ENCODE assay signal across 31 cellular contexts in the genomic region with DNA sequence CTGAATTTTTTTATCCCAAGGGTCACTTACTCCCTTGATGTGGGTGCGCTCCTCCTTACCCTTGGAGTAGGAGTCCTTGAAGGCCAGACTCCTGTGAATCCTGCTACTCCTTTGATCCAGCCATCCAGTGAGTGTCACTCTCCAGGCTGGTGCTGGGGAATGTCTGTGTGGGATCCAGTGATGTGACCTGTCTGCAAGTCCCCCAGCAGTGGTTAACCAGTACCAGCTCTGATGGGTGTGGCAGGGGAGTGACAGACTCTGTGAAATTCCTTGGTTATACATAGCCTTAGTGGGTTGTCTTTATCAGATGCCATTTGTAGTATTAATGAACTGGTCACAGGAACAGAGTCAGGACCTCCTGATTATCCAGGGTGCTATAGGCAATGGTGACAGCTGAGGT.
"Had no signal": no experiment of that assay in that cellular context is flagged by ENCODE, and none has a peak within 500 bp of the region (broad histone marks: within the 10 kb centered on the region; RNA-seq: fewer than 3 reads in every experiment).

No MANE protein-coding gene starts in this region.

- H3K9me3 ChIP-seq: adrenal gland, body of pancreas, MG63, Peyer's patch had no signal

- H3K27ac Mint-ChIP-seq: activated CD4-positive, alpha-beta T cell treated with anti-CD3 and anti-CD28 coated beads for 36 hours; activated CD4-positive, alpha-beta T cell treated with anti-CD3 and anti-CD28 coated beads, Interleukin-2, amount 10 ng/mL, durations not matched to agents 7 days and 5 days; activated CD8-positive, alpha-beta T cell treated with anti-CD3 and anti-CD28 coated beads, Interleukin-2, amount 10 ng/mL, durations not matched to agents 7 days and 5 days; activated naive CD4-positive, alpha-beta T cell treated with anti-CD3 and anti-CD28 coated beads for 36 hours; activated naive CD4-positive, alpha-beta T cell treated with anti-CD3 and anti-CD28 coated beads, Interleukin-2, amount 50 U/mL, for 72 hours; activated T-cell treated with anti-CD3 and anti-CD28 coated beads, Interleukin-2, amount 50 U/mL, for 24 hours; activated T-helper 1 cell treated with anti-CD3 and anti-CD28 coated beads, Interleukin-12 subunit alpha, Interleukin-12 subunit beta, Interleukin-2, Interleukin-4 antibody, amounts not matched to agents 30 ng/mL and 10 ng/mL and 1 ng/mL, durations not matched to agents 14 hours and 24 hours and 36 hours; T-helper 1 cell treated with Interleukin-12 subunit alpha and Interleukin-12 subunit beta and Interleukin-4 antibody, amounts not matched to agents 30 μg/mL and 1 μg/mL, for 36 hours; T-helper 2 cell treated with Interferon-gamma antibody and Interleukin-4, amounts not matched to agents 5 μg/mL and 100 μg/mL, for 36 hours; WTC11 had no signal

- ATAC-seq: activated CD4-positive, alpha-beta T cell treated with anti-CD3 and anti-CD28 coated beads for 36 hours; activated CD4-positive, CD25-positive, alpha-beta regulatory T cell treated with anti-CD3 and anti-CD28 coated beads, Interleukin-2, amount 50 U/mL, for 24 hours; activated CD8-positive, alpha-beta T cell treated with anti-CD3 and anti-CD28 coated beads, Interleukin-2, amount 10 ng/mL, durations not matched to agents 7 days and 5 days; activated naive CD4-positive, alpha-beta T cell treated with anti-CD3 and anti-CD28 coated beads, Interleukin-2, amount 50 U/mL, for 72 hours; body of pancreas had no signal

- H3K36me3 ChIP-seq: adrenal gland, MG63, Peyer's patch had no signal

- H3K4me3 ChIP-seq: adrenal gland, body of pancreas, MG63, Peyer's patch, SK-N-MC had no signal

- H3K4me3 Mint-ChIP-seq: activated CD4-positive, alpha-beta T cell treated with anti-CD3 and anti-CD28 coated beads for 36 hours; activated CD4-positive, alpha-beta T cell treated with anti-CD3 and anti-CD28 coated beads, Interleukin-2, amount 10 ng/mL, durations not matched to agents 7 days and 5 days; activated CD8-positive, alpha-beta T cell treated with anti-CD3 and anti-CD28 coated beads, Interleukin-2, amount 10 ng/mL, durations not matched to agents 7 days and 5 days; activated naive CD4-positive, alpha-beta T cell treated with anti-CD3 and anti-CD28 coated beads for 36 hours; activated T-cell treated with anti-CD3 and anti-CD28 coated beads, Interleukin-2, amount 50 U/mL, for 24 hours; activated T-helper 1 cell treated with anti-CD3 and anti-CD28 coated beads, Interleukin-12 subunit alpha, Interleukin-12 subunit beta, Interleukin-2, Interleukin-4 antibody, amounts not matched to agents 30 ng/mL and 10 ng/mL and 1 ng/mL, durations not matched to agents 14 hours and 24 hours and 36 hours; T-helper 1 cell treated with Interleukin-12 subunit alpha and Interleukin-12 subunit beta and Interleukin-4 antibody, amounts not matched to agents 30 μg/mL and 1 μg/mL, for 36 hours; T-helper 2 cell treated with Interferon-gamma antibody and Interleukin-4, amounts not matched to agents 5 μg/mL and 100 μg/mL, for 36 hours; WTC11 had no signal

- DNase-seq: activated CD4-positive, alpha-beta T cell treated with anti-CD3 and anti-CD28 coated beads for 36 hours; activated CD4-positive, alpha-beta T cell treated with anti-CD3 and anti-CD28 coated beads, Interleukin-2, amount 10 ng/mL, durations not matched to agents 7 days and 5 days; activated CD4-positive, alpha-beta T cell treated with anti-CD3 and anti-CD28 coated beads, Interleukin-2, amount 50 U/mL, for 48 hours; activated CD8-positive, alpha-beta T cell treated with anti-CD3 and anti-CD28 coated beads, Interleukin-2, amount 10 ng/mL, durations not matched to agents 7 days and 5 days; activated gamma-delta T cell treated with Interleukin-2 at 50 U/mL for 16 hours; activated naive CD4-positive, alpha-beta T cell treated with anti-CD3 and anti-CD28 coated beads for 36 hours; activated T-cell treated with anti-CD3 and anti-CD28 coated beads, Interleukin-2, amount 50 U/mL, for 24 hours; adrenal gland; body of pancreas; central memory CD4-positive, alpha-beta T cell; Kasumi-1; KG1; MG63; NCI-H1048; NCI-H1105 treated with DMSO at 0.1 percent for 48 hours; NCI-H1436; NCI-H1694; NCI-H1930; NCI-H2081 treated with DMSO at 0.1 percent for 48 hours; NCI-H345; NCI-H524 treated with DMSO at 0.1 percent for 48 hours; Peyer's patch; Right ventricle myocardium superior; RPMI8226 had no signal

- H3K27ac ChIP-seq: adrenal gland, body of pancreas, Peyer's patch, SK-N-MC had no signal

- H3K27me3 ChIP-seq: adrenal gland, body of pancreas, MG63, Peyer's patch had no signal

- H3K4me1 Mint-ChIP-seq: activated CD4-positive, alpha-beta T cell treated with anti-CD3 and anti-CD28 coated beads for 36 hours; activated CD4-positive, alpha-beta T cell treated with anti-CD3 and anti-CD28 coated beads, Interleukin-2, amount 10 ng/mL, durations not matched to agents 7 days and 5 days had no signal

- H3K27me3 Mint-ChIP-seq: activated CD4-positive, alpha-beta T cell treated with anti-CD3 and anti-CD28 coated beads for 36 hours; activated CD4-positive, alpha-beta T cell treated with anti-CD3 and anti-CD28 coated beads, Interleukin-2, amount 10 ng/mL, durations not matched to agents 7 days and 5 days; activated T-cell treated with anti-CD3 and anti-CD28 coated beads, Interleukin-2, amount 50 U/mL, for 24 hours had no signal

- H3K4me1 ChIP-seq: adrenal gland, body of pancreas, Peyer's patch had no signal
